Comparison of ENCODE assay signal across 15 cellular contexts in the genomic region with DNA sequence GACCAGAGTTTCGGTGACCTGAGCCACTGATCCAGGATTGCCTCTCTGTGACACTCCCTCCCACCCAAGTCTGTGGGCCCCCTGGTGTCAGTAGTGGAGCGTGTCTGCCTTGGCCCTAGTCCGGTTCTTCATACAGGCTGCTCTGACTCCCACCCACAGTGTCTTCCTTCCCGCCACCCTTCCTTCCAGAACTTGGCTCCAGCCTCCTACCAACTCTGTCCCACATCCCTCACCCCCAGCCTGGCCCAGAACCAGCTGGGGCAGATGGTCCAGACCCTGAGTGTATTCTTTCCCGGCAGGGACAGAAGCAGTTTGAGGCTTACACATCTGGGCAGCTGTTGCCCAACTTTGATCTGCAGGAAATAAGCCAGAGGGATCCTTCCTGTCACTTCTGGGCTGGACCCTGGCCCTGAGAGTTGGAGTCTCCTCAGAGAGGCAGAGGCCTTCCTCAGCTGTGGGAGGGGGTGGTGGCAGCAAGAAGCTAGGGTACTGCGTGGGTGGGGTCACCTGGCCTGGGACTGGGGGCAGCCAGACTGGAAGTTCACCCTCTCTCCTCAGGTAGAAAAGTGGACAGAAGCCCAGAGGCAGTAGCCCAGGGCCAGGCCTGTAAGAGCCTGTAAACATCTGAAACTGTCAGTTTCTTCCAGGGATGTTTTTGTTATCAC. TPM values are rescaled to one million over a fixed set of nuclear protein-coding genes. Genes with fewer than 3 reads are reported as not detected.
A peak's percentile ranks its signal among the peaks of the same experiment; 100 is the strongest.
DNase-seq lines count a peak whose midpoint lies in the region; ATAC-seq, FAIRE-seq and TF ChIP-seq lines count a peak whose summit lies in the region.
"Had no signal": no experiment of that assay in that cellular context is flagged by ENCODE, and none has a peak within 500 bp of the region (broad histone marks: within the 10 kb centered on the region; RNA-seq: fewer than 3 reads in every experiment).

No MANE protein-coding gene starts in this region.

- H4K5ac ChIP-seq in H1 (ENCODE audit: insufficient read length, low read depth, low read length): no peak overlapping the region

- H4K20me1 ChIP-seq in KMS-11 (ENCODE audit: insufficient read depth): no peaks in the 10 kb centered on the region
- H4K20me1 ChIP-seq in H1 (replicated peaks in 1 of 2; ENCODE audit: control insufficient read depth in 1 of 2, insufficient read depth in 2 of 2, low read length in 2 of 2): no peaks in the 10 kb centered on the region

- H3K4me3 ChIP-seq in KMS-11 (IDR thresholded peaks at IDR 0.05; ENCODE audit: insufficient read depth, low read depth, low read length) (no peak overlapping the region), H1 (ENCODE audit: extremely low read depth in 1 of 4, insufficient read depth in 2 of 4, low read depth in 3 of 4, low read length in 4 of 4) (no peak overlapping the region), psoas muscle (no peak overlapping the region)
- H3K4me3 ChIP-seq in naive thymus-derived CD4-positive, alpha-beta T cell (ENCODE audit: low read length): no peak overlapping the region
- H3K4me3 ChIP-seq: adrenal gland, skin epidermis had no signal

- peaks cover 0 to under 1% (median 0%) of the 10 kb centered on the region in 5 donors for H3K27me3 Mint-ChIP-seq in naive thymus-derived CD4-positive, alpha-beta T cell
- H3K27me3 Mint-ChIP-seq: type B pancreatic cell had no signal

- H3K36me3 Mint-ChIP-seq in naive thymus-derived CD4-positive, alpha-beta T cell: peaks cover 0 to 3% (median 0%) of the 10 kb centered on the region in 5 donors
- H3K36me3 Mint-ChIP-seq: type B pancreatic cell had no signal

- no peak for TF ChIP-seq RAD21 in H1 (IDR thresholded peaks at IDR 0.05 in 1 of 2, conservative IDR thresholded peaks at IDR 0.05 in 1 of 2; ENCODE audit: low read depth in 2 of 2, low read length in 2 of 2)

- no peaks in the 10 kb centered on the region for H3K9me3 ChIP-seq in H1 (ENCODE audit: insufficient read depth in 2 of 2, low read depth in 1 of 2, low read length in 1 of 2)
- H3K9me3 ChIP-seq in psoas muscle: no peaks in the 10 kb centered on the region
- no peaks in the 10 kb centered on the region for H3K9me3 ChIP-seq in naive thymus-derived CD4-positive, alpha-beta T cell (ENCODE audit: control insufficient read depth in 2 of 3, low read length in 3 of 3)
- H3K9me3 ChIP-seq: adrenal gland had no signal

- intact Hi-C loops in psoas muscle (cut with DNase I): no loop called here
- intact Hi-C loops in naive thymus-derived CD4-positive, alpha-beta T cell (cut with micrococcal nuclease): loop anchor here in 1 of 2 donors (10.0 kb wide), 1 partner anchor 62 kb away; a partner anchor contains a TSS

- H2BK15ac ChIP-seq in H1 (ENCODE audit: low read length): no peak overlapping the region

- peak overlapping the region in 3 of 9 donors; percentile 41 to 82 (median 48) for H3K27ac Mint-ChIP-seq in naive thymus-derived CD4-positive, alpha-beta T cell
- H3K27ac Mint-ChIP-seq: type B pancreatic cell had no signal

- H3K9ac ChIP-seq in KMS-11 (peak overlapping the region; percentile 15; the same call in 1 of the 2 replicates), H1 (replicated peaks in 1 of 4; ENCODE audit: extremely low read depth in 1 of 4, low read depth in 3 of 4, low read length in 3 of 4) (no peak overlapping the region)

- H3K79me1 ChIP-seq in H1 (ENCODE audit: low read depth, low read length): no peaks in the 10 kb centered on the region

- no peak overlapping the region for H3K56ac ChIP-seq in H1 (replicated peaks; ENCODE audit: insufficient read length, low read depth, low read length)

- H2AFZ ChIP-seq in KMS-11 (ENCODE audit: low read depth) (peak overlapping the region; percentile 16; the same call in 1 of the 2 replicates), H1 (ENCODE audit: low read length) (no peak overlapping the region)

- H3K18ac ChIP-seq in H1 (ENCODE audit: extremely low read depth, low read length): no peak overlapping the region

- POLR2A ChIA-PET in H1 (lab: Charles Lee; ENCODE audit: partially characterized antibody): interaction anchor here (0.9 to 1.3 kb wide), 2 partner anchors 9 to 105 kb away, joined by 3 read pairs; no protein-coding TSS in a partner anchor
- POLR2A ChIA-PET in HEK293T (lab: Yijun Ruan, JAX): interaction anchor here (1.5 kb wide), 1 partner anchor 178 kb away, joined by 5 read pairs; a partner anchor contains a TSS
- POLR2A ChIA-PET in naive thymus-derived CD4-positive, alpha-beta T cell (lab: Charles Lee): no interaction called here

- TF ChIP-seq EP300 in H1 (IDR thresholded peaks at IDR 0.05; ENCODE audit: borderline replicate concordance in 1 of 2, low read depth in 2 of 2, low read length in 2 of 2): no peak

- no peak overlapping the region for H3K4ac ChIP-seq in H1 (replicated peaks; ENCODE audit: insufficient read length, low read depth, low read length)

- no peak overlapping the region for H2BK5ac ChIP-seq in H1 (ENCODE audit: low read depth, low read length)

- H3K4me2 ChIP-seq in KMS-11 (peak overlapping the region; percentile 58), H1 (ENCODE audit: insufficient read depth in 1 of 2, low read depth in 2 of 2, low read length in 2 of 2) (no peak overlapping the region)

- peak; percentile 28 for DNase-seq in activated CD4-positive, CD25-positive, alpha-beta regulatory T cell treated with anti-CD3 and anti-CD28 coated beads, Interleukin-2, amount 50 U/mL, for 72 hours
- DNase-seq in H1 (ENCODE audit: low read depth in 1 of 2, low spot score in 2 of 2) (no peak), psoas muscle (peak; percentile 35 to 50), HEK293T (ENCODE audit: extremely low spot score) (no peak), kidney glomerular epithelial cell (lab: John Stamatoyannopoulos, UW) (no peak)
- no peak for DNase-seq in naive thymus-derived CD4-positive, alpha-beta T cell
- DNase-seq: NCI-H2171 had no signal

- H2BK20ac ChIP-seq in H1 (ENCODE audit: low read length): no peak overlapping the region

- no peak overlapping the region for H2BK120ac ChIP-seq in H1 (replicated peaks; ENCODE audit: low read depth, low read length)

- no peak overlapping the region for H4K91ac ChIP-seq in H1 (replicated peaks; ENCODE audit: insufficient read length, low read length)

- TF ChIP-seq CTCF in KMS-11 (conservative IDR thresholded peaks at IDR 0.05; ENCODE audit: low read depth, low read length): no peak
- TF ChIP-seq CTCF in H1 (IDR thresholded peaks at IDR 0.05; ENCODE audit: control extremely low read depth in 1 of 3, insufficient read depth in 1 of 3, low read depth in 1 of 3, low read length in 3 of 3): no peak
- no peak for TF ChIP-seq CTCF in psoas muscle (IDR thresholded peaks at IDR 0.05)

- no peaks in the 10 kb centered on the region for H3K27me3 ChIP-seq in KMS-11 (ENCODE audit: insufficient read depth, low read depth)
- H3K27me3 ChIP-seq in H1 (replicated peaks in 1 of 4; ENCODE audit: control insufficient read depth in 3 of 4, extremely low read depth in 1 of 4, insufficient read depth in 3 of 4, low read length in 3 of 4): no peaks in the 10 kb centered on the region
- H3K27me3 ChIP-seq in psoas muscle (ENCODE audit: insufficient read depth in 3 of 3, low read length in 2 of 3): no peaks in the 10 kb centered on the region
- no peaks in the 10 kb centered on the region for H3K27me3 ChIP-seq in naive thymus-derived CD4-positive, alpha-beta T cell (ENCODE audit: control insufficient read depth in 2 of 2, insufficient read depth in 2 of 2, low read length in 2 of 2)
- H3K27me3 ChIP-seq: adrenal gland had no signal

- CTCF ChIA-PET in H1 (lab: Charles Lee; ENCODE audit: partially characterized antibody) (interaction anchor here (0.7 to 3.6 kb wide), 5 partner anchors 18 to 129 kb away, joined by 3 to 31 read pairs (median 3); no protein-coding TSS in a partner anchor), HEK293T (lab: Yijun Ruan, JAX) (interaction anchor here (0.7 to 1.0 kb wide), 2 partner anchors 15 to 322 kb away, joined by 3 read pairs; no protein-coding TSS in a partner anchor)
- CTCF ChIA-PET in naive thymus-derived CD4-positive, alpha-beta T cell (lab: Charles Lee): interaction anchor here (1.5 to 2.5 kb wide), 2 partner anchors 16 to 177 kb away, joined by 4 to 13 read pairs; a partner anchor contains a TSS

- no peaks in the 10 kb centered on the region for H3K36me3 ChIP-seq in KMS-11 (ENCODE audit: insufficient read depth)
- no peaks in the 10 kb centered on the region for H3K36me3 ChIP-seq in H1 (ENCODE audit: control insufficient read depth in 2 of 4, insufficient read depth in 4 of 4, low read length in 3 of 4)
- no peaks in the 10 kb centered on the region for H3K36me3 ChIP-seq in psoas muscle (ENCODE audit: insufficient read depth in 1 of 2, low read depth in 1 of 2)
- no peaks in the 10 kb centered on the region for H3K36me3 ChIP-seq in naive thymus-derived CD4-positive, alpha-beta T cell (ENCODE audit: control insufficient read depth in 2 of 3, insufficient read depth in 3 of 3, low read length in 3 of 3)
- H3K36me3 ChIP-seq: adrenal gland had no signal

- H3K4me3 Mint-ChIP-seq in naive thymus-derived CD4-positive, alpha-beta T cell: no peak overlapping the region
- H3K4me3 Mint-ChIP-seq: type B pancreatic cell had no signal

- TF ChIP-seq POLR2A in H1 (IDR thresholded peaks at IDR 0.05; ENCODE audit: control extremely low read depth in 1 of 2, low read depth in 2 of 2, low read length in 2 of 2): no peak

- H2BK12ac ChIP-seq in H1 (ENCODE audit: low read depth, low read length): 0 out of 2 replicates have a peak overlapping the region, but pooled peaks have one; percentile 27

- H3K23me2 ChIP-seq in H1 (ENCODE audit: low read depth, low read length): peaks cover 3% of the 10 kb centered on the region; the same call in 1 of the 2 replicates

- H3K4me1 Mint-ChIP-seq in naive thymus-derived CD4-positive, alpha-beta T cell: peaks cover 37 to 60% (median 52%) of the 10 kb centered on the region in 7 donors

- H4K8ac ChIP-seq in H1 (ENCODE audit: extremely low read depth, insufficient read depth, low read length): no peak overlapping the region

- no peak for ATAC-seq in activated CD4-positive, CD25-positive, alpha-beta regulatory T cell treated with anti-CD3 and anti-CD28 coated beads, Interleukin-2, amount 50 U/mL, for 24 hours
- ATAC-seq in psoas muscle: peak; percentile 5 to 38 (median 32)
- no peak for ATAC-seq in naive thymus-derived CD4-positive, alpha-beta T cell

- no peak overlapping the region for H3K23ac ChIP-seq in H1 (ENCODE audit: insufficient read length)

- H3K27ac ChIP-seq in KMS-11: peak overlapping the region; percentile 50
- H3K27ac ChIP-seq in H1 (ENCODE audit: low read depth, low read length): no peak overlapping the region
- H3K27ac ChIP-seq in psoas muscle: peak overlapping the region; percentile 50
- no peak overlapping the region for H3K27ac ChIP-seq in naive thymus-derived CD4-positive, alpha-beta T cell (ENCODE audit: low read depth, low read length)
- H3K27ac ChIP-seq: adrenal gland, HL-60 had no signal

- H3K9me3 Mint-ChIP-seq in naive thymus-derived CD4-positive, alpha-beta T cell: no peaks in the 10 kb centered on the region
- H3K9me3 Mint-ChIP-seq: type B pancreatic cell had no signal

- WGBS in H1 (ENCODE audit: extremely low coverage in 1 of 2, insufficient coverage in 1 of 2, insufficient read length in 1 of 2, insufficient replicate concordance in 2 of 2, low coverage in 1 of 2, low lambda C conversion rate in 2 of 2, missing lambda C conversion rate in 1 of 2), 2 experiments: 89% methylated on average over 6 of the region's 6 CpGs; no CpG with 5 or more reads in 1 of the 2 experiments
- WGBS in psoas muscle, 3 donors: 55 to 65% (median 60%) methylated on average over 6 of the region's 6 CpGs

- H3K79me2 ChIP-seq in KMS-11 (ENCODE audit: insufficient read depth, low read depth) (no peaks in the 10 kb centered on the region), H1 (ENCODE audit: control insufficient read depth in 1 of 2, insufficient read depth in 2 of 2, low read length in 2 of 2) (no peaks in the 10 kb centered on the region)

- FAIRE-seq in H1 (lab: Jason Lieb, UNC): no peak

- H2AK5ac ChIP-seq in H1 (ENCODE audit: low read depth, low read length): no peak overlapping the region

- H3K14ac ChIP-seq in H1 (ENCODE audit: insufficient read length): no peak overlapping the region

- peaks cover 77% of the 10 kb centered on the region for H3K4me1 ChIP-seq in KMS-11 (ENCODE audit: low read depth, poor library complexity, severe bottlenecking)
- no peaks in the 10 kb centered on the region for H3K4me1 ChIP-seq in H1 (replicated peaks in 1 of 4; ENCODE audit: control insufficient read depth in 3 of 4, insufficient read depth in 4 of 4, low read length in 3 of 4)
- H3K4me1 ChIP-seq in psoas muscle: peaks cover 20% of the 10 kb centered on the region
- H3K4me1 ChIP-seq in naive thymus-derived CD4-positive, alpha-beta T cell (ENCODE audit: control insufficient read depth in 2 of 2, insufficient read depth in 2 of 2, low read length in 2 of 2): peaks cover 25 to 42% of the 10 kb centered on the region in 2 donors
- H3K4me1 ChIP-seq: adrenal gland had no signal

RNA-seq across cellular contexts. Expression of a gene that starts 43.1 kb away (rescaled TPM):
- not detected in 2 replicates for total RNA-seq in H1 (2021; fragmentation: NEBNext Ultra II Directional; extraction: Animal tissue kit (Norgen Biotek cat#: 25700))
- polyA plus RNA-seq in H1 (2011; rRNA removed): not detected in 2 replicates
- polyA plus RNA-seq in H1 (2011; cell fraction: cytosol; rRNA removed): 0.09 TPM
- not detected for polyA plus RNA-seq in H1 (2011; cell fraction: nucleus; rRNA removed)
- not detected in 4 replicates for polyA plus RNA-seq in H1 (2012, experiment 1 of 2)
- not detected for polyA plus RNA-seq in H1 (2012, experiment 2 of 2)
- polyA plus RNA-seq in H1 (2013, experiment 1 of 2): not detected
- not detected for polyA plus RNA-seq in H1 (2013, experiment 2 of 2)
- polyA minus RNA-seq in H1 (2011; rRNA and poly(A)+ RNA removed): not detected in 2 replicates
- polyA minus RNA-seq in H1 (2011; cell fraction: cytosol; rRNA and poly(A)+ RNA removed): not detected
- polyA minus RNA-seq in H1 (2011; cell fraction: nucleus; rRNA and poly(A)+ RNA removed): not detected
- under 1 TPM in 1 of 4 donors, not detected in 3; 0.64 TPM for total RNA-seq in psoas muscle
- under 1 TPM in 2 of 3 donors, not detected in 1; 0.03 to 0.57 TPM for polyA plus RNA-seq in psoas muscle
- total RNA-seq in naive thymus-derived CD4-positive, alpha-beta T cell: not detected
- polyA plus RNA-seq in naive thymus-derived CD4-positive, alpha-beta T cell: not detected
- total RNA-seq: MCF 10A; T-helper 1 cell treated with Interleukin-12 subunit alpha and Interleukin-12 subunit beta and Interleukin-4 antibody, amounts not matched to agents 30 ng/mL and 1 ng/mL, for 36 hours had no signal

Comparison
In these comparisons a context has a peak if more than half of its experiments do, and no peak if none do; other contexts are left out.
1. DNase-seq: peak in activated CD4-positive, CD25-positive, alpha-beta regulatory T cell treated with anti-CD3 and anti-CD28 coated beads, Interleukin-2, amount 50 U/mL, for 72 hours (single experiment) and psoas muscle (2 of 2); none in H1 (0 of 2), HEK293T (single experiment), kidney glomerular epithelial cell (single experiment) and naive thymus-derived CD4-positive, alpha-beta T cell (0 of 9).
2. ATAC-seq: peak in psoas muscle (4 of 4); none in activated CD4-positive, CD25-positive, alpha-beta regulatory T cell treated with anti-CD3 and anti-CD28 coated beads, Interleukin-2, amount 50 U/mL, for 24 hours (0 of 2) and naive thymus-derived CD4-positive, alpha-beta T cell (single experiment).
3. H3K27ac ChIP-seq: peak in KMS-11 (single experiment) and psoas muscle (single experiment); none in H1 (single experiment) and naive thymus-derived CD4-positive, alpha-beta T cell (single experiment).